In the genomic region with DNA sequence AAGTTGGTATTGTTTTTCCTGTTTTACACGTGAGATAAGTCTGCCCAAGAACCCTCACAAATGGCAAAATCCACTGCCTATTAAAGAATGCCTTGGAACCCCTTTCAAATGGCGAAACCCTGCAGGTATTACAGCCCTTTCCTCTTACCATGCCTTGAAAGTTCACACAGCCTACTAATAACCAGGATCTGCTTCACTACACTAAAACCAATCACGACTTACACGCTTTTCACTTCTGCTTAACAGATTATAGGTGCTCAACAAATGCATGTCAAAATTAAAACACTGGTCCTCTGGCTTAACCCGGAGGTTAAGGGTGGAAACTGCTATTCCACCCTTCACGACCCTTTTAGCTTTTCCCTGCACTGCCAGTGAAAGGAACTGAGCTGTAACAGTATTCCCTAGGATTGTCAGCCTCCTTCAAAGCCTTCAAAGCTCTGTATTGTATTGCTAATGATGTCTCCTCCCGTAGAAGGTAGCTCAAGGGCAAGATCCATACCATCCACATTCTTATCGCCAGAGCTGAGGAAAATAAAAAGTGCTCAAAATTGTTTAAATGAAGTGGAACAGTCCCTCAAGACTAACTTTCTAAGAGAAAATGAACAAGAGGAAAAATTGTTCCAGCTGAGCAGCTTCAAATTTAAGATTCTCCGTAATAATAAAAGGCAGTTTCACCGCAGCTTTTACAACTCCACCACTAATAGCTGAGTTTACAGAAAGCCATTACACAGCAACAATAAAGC, we compare ENCODE assay signal across 8 cellular contexts. TPM values are rescaled to one million over a fixed set of nuclear protein-coding genes. Genes with fewer than 3 reads are reported as not detected.
DNase-seq lines count a peak whose midpoint lies in the region; ATAC-seq and TF ChIP-seq lines count a peak whose summit lies in the region.

No MANE protein-coding gene starts in this region.

- H3K27me3 ChIP-seq in brain microvascular endothelial cell (replicated peaks) = no peaks in the 10 kb centered on the region
- H3K27me3 ChIP-seq in right lobe of liver = no peaks in the 10 kb centered on the region
- no peaks in the 10 kb centered on the region for H3K27me3 ChIP-seq in tibial artery

- peak overlapping the region; percentile 87 for H3K4me3 ChIP-seq in brain microvascular endothelial cell (ENCODE audit: low read depth, low read length)
- H3K4me3 ChIP-seq in right lobe of liver = peak overlapping the region; percentile 93 to 99 (median 94)
- peak overlapping the region; percentile 90 for H3K4me3 ChIP-seq in tibial artery

- intact Hi-C loops in right lobe of liver (cut with DNase I) = no loop called here
- intact Hi-C loops in tibial artery (cut with DNase I; ENCODE audit: low total_unique reads) = loop anchor here (5.0 kb wide), 1 partner anchor 67 kb away; no protein-coding TSS in a partner anchor

- WGBS in right lobe of liver (ENCODE audit: insufficient coverage, low coverage, low lambda C conversion rate, missing lambda C conversion rate) = 18% methylated on average over 10 of the region's 10 CpGs

- no peak for TF ChIP-seq POLR2A in right lobe of liver (IDR thresholded peaks at IDR 0.05)

- peak in 1 of 4 donors; percentile 12 for ATAC-seq in right lobe of liver
- no peak for ATAC-seq in HG02623 (IDR thresholded peaks at IDR 0.05; ENCODE audit: unreplicated experiment)
- no peak for ATAC-seq in GM18870 (IDR thresholded peaks at IDR 0.05; ENCODE audit: unreplicated experiment)

- peak overlapping the region; percentile 72 for H3K27ac ChIP-seq in KOPT-K1 (ENCODE audit: low read depth, low read length, poor library complexity, severe bottlenecking)
- no peak overlapping the region for H3K27ac ChIP-seq in brain microvascular endothelial cell
- H3K27ac ChIP-seq in right lobe of liver = peak overlapping the region; percentile 93 to 98 (median 97)
- peak overlapping the region; percentile 87 to 94 for H3K27ac ChIP-seq in tibial artery

- H3K9me3 ChIP-seq in KOPT-K1 (ENCODE audit: insufficient read depth, low read length, poor library complexity, severe bottlenecking) = peaks cover 18% of the 10 kb centered on the region
- no peaks in the 10 kb centered on the region for H3K9me3 ChIP-seq in right lobe of liver
- no peaks in the 10 kb centered on the region for H3K9me3 ChIP-seq in tibial artery

- H3K4me1 ChIP-seq in right lobe of liver (peaks cover 0 to 15% (median 5%) of the 10 kb centered on the region in 4 donors), tibial artery (peaks cover 0 to 31% (median 20%) of the 10 kb centered on the region in 4 donors)

- in situ Hi-C loops in brain microvascular endothelial cell (cut with HindIII; ENCODE audit: low pct_ligation_motif_present, low sequenced_read_pairs) = no loop called here

- H3K36me3 ChIP-seq in KOPT-K1 (ENCODE audit: insufficient read depth, low read length) (no peaks in the 10 kb centered on the region), brain microvascular endothelial cell (replicated peaks) (peaks cover 3% of the 10 kb centered on the region), right lobe of liver (no peaks in the 10 kb centered on the region), tibial artery (no peaks in the 10 kb centered on the region)

- DNase-seq in EH (ENCODE audit: low read depth) (peak; percentile 6), brain microvascular endothelial cell (no peak), right lobe of liver (no peak), tibial artery (no peak), SHP77 (lab: John Stamatoyannopoulos, UW) (no peak)

- no peak for TF ChIP-seq CTCF in brain microvascular endothelial cell (IDR thresholded peaks at IDR 0.05; ENCODE audit: low read depth, low read length, missing control alignments)
- no peak for TF ChIP-seq CTCF in right lobe of liver (IDR thresholded peaks at IDR 0.05)
- no peak for TF ChIP-seq CTCF in tibial artery (IDR thresholded peaks at IDR 0.05)

RNA-seq across cellular contexts. Expression of a gene that starts 1.0 kb away (rescaled TPM):
- 10 to 100 TPM; 12.0 to 22.4 (median 18.4) TPM for total RNA-seq in right lobe of liver
